ENCODE assay signal across 24 cellular contexts in the genomic region with DNA sequence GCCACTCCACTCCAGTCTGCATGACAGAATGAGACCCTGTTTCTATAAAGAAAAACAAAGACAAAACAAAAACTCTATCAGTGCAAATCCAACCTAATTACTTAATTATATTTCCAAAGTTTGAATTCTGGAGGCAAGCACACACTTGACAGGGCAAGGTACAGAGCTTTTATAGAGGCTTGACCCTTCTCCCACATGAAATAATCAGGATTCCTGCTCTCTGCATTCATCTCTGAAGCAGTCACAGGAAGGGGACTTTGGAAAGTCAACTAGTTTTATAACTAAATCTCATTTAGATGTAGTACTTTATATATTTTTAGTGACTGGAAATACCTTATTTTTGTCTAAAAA.
DNase-seq lines count a peak whose midpoint lies in the region; ATAC-seq, FAIRE-seq and TF ChIP-seq lines count a peak whose summit lies in the region.
"Had no signal": no experiment of that assay in that cellular context is flagged by ENCODE, and none has a peak within 500 bp of the region (broad histone marks: within the 10 kb centered on the region; RNA-seq: fewer than 3 reads in every experiment).

No MANE protein-coding gene starts in this region.

- H3K9ac ChIP-seq in HCT116 (ENCODE audit: low read length) (no peak overlapping the region), astrocyte (ENCODE audit: low read length) (no peak overlapping the region), kidney (ENCODE audit: low read length in 2 of 2) (no peak overlapping the region), neuronal stem cell (ENCODE audit: low read depth, low read length, poor library complexity) (no peak overlapping the region)

- no peak overlapping the region for H2BK5ac ChIP-seq in neuronal stem cell (ENCODE audit: low read length)

- H2BK15ac ChIP-seq in neuronal stem cell (ENCODE audit: low read length) = no peak overlapping the region

- H3K27ac ChIP-seq in HCT116 (ENCODE audit: low read depth, low read length) (peak overlapping the region; percentile 20), astrocyte (ENCODE audit: low read depth, low read length) (no peak overlapping the region), kidney (ENCODE audit: low read depth in 2 of 2, low read length in 2 of 2) (peak overlapping the region; percentile 20 to 37), neuronal stem cell (replicated peaks; ENCODE audit: low read length) (no peak overlapping the region)
- H3K27ac ChIP-seq: cardiac muscle cell, esophagus squamous epithelium, psoas muscle had no signal

- no peak overlapping the region for H3K4me3 Mint-ChIP-seq in astrocyte (ENCODE audit: unreplicated experiment)
- H3K4me3 Mint-ChIP-seq: activated CD4-positive, alpha-beta T cell treated with anti-CD3 and anti-CD28 coated beads, Interleukin-2, amount 10 ng/mL, durations not matched to agents 7 days and 5 days; CD4-positive, alpha-beta memory T cell; natural killer cell had no signal

- H3K9me3 ChIP-seq in HCT116 (ENCODE audit: control insufficient read depth in 1 of 2, insufficient read depth in 1 of 2, low read depth in 1 of 2, low read length in 2 of 2) (no peaks in the 10 kb centered on the region), astrocyte (ENCODE audit: insufficient read depth, low read depth, low read length) (no peaks in the 10 kb centered on the region), kidney (ENCODE audit: control insufficient read depth in 1 of 2, low read length in 2 of 2) (no peaks in the 10 kb centered on the region), neuronal stem cell (replicated peaks in 1 of 2; ENCODE audit: control insufficient read depth in 2 of 2, insufficient read depth in 1 of 2, low read depth in 1 of 2, low read length in 2 of 2) (no peaks in the 10 kb centered on the region)
- H3K9me3 ChIP-seq: esophagus squamous epithelium, psoas muscle had no signal

- H2AFZ ChIP-seq in HCT116 (ENCODE audit: low read depth, low read length, poor library complexity, severe bottlenecking) = peak overlapping the region; percentile 89
- no peak overlapping the region for H2AFZ ChIP-seq in astrocyte (ENCODE audit: low read depth, low read length)
- no peak overlapping the region for H2AFZ ChIP-seq in neuronal stem cell (ENCODE audit: low read length)

- H3K14ac ChIP-seq in neuronal stem cell (ENCODE audit: low read length) = no peak overlapping the region

- H3K23ac ChIP-seq in neuronal stem cell (ENCODE audit: low read depth, low read length, poor library complexity) = no peak overlapping the region

- CTCF ChIA-PET in HCT116 (lab: Charles Lee) = no interaction called here
- CTCF ChIA-PET in GM10248 (lab: Yijun Ruan, JAX) = interaction anchor here (0.9 to 2.0 kb wide), 6 partner anchors 8 to 87 kb away, joined by 3 to 7 read pairs (median 4); no protein-coding TSS in a partner anchor

- H3K4me1 ChIP-seq in HCT116 (ENCODE audit: control insufficient read depth in 1 of 2, insufficient read depth in 2 of 2, low read length in 2 of 2) = peaks cover 21 to 26% of the 10 kb centered on the region in 2 experiments
- H3K4me1 ChIP-seq in astrocyte (ENCODE audit: insufficient read depth, low read length) = peaks cover 16% of the 10 kb centered on the region
- peaks cover 0 to 16% of the 10 kb centered on the region in 2 donors for H3K4me1 ChIP-seq in kidney (ENCODE audit: control insufficient read depth in 1 of 2, insufficient read depth in 1 of 2, low read depth in 1 of 2, low read length in 2 of 2)
- no peaks in the 10 kb centered on the region for H3K4me1 ChIP-seq in neuronal stem cell (ENCODE audit: control insufficient read depth in 2 of 2, insufficient read depth in 1 of 2, low read depth in 1 of 2, low read length in 2 of 2)
- H3K4me1 ChIP-seq: psoas muscle had no signal

- no peak overlapping the region for H4K8ac ChIP-seq in neuronal stem cell (ENCODE audit: low read depth, low read length)

- H3K79me1 ChIP-seq in neuronal stem cell (ENCODE audit: low read depth, low read length) = no peaks in the 10 kb centered on the region

- intact Hi-C loops in HCT116 (cut with micrococcal nuclease) = loop anchor here (2.0 kb wide), 1 partner anchor 92 kb away; a partner anchor contains a TSS
- intact Hi-C loops in kidney (cut with DNase I) = no loop called here

- peak overlapping the region in 1 of 2 experiments; percentile 3; a peak in 1 of 4 replicates for H3K4me3 ChIP-seq in HCT116 (replicated peaks in 1 of 2; ENCODE audit: low read depth in 1 of 2, low read length in 2 of 2)
- H3K4me3 ChIP-seq in astrocyte (ENCODE audit: insufficient read depth, low read depth, low read length) = no peak overlapping the region
- no peak overlapping the region for H3K4me3 ChIP-seq in kidney (ENCODE audit: low read length in 2 of 2)
- H3K4me3 ChIP-seq in neuronal stem cell (ENCODE audit: low read length in 2 of 2) = no peak overlapping the region
- H3K4me3 ChIP-seq: cardiac muscle cell, esophagus squamous epithelium, lung, psoas muscle had no signal

- H3K27ac Mint-ChIP-seq in astrocyte (ENCODE audit: unreplicated experiment) = peak overlapping the region; percentile 59
- H3K27ac Mint-ChIP-seq: activated CD4-positive, alpha-beta T cell treated with anti-CD3 and anti-CD28 coated beads, Interleukin-2, amount 10 ng/mL, durations not matched to agents 7 days and 5 days; natural killer cell had no signal

- POLR2A ChIA-PET in HCT116 (lab: Charles Lee) = interaction anchor here (1.1 kb wide), 1 partner anchor 8 kb away, joined by 3 read pairs; no protein-coding TSS in a partner anchor
- POLR2A ChIA-PET in GM10248 (lab: Yijun Ruan, JAX) = no interaction called here

- no peaks in the 10 kb centered on the region for H3K9me2 ChIP-seq in HCT116 (ENCODE audit: insufficient read depth)

- no peak overlapping the region for H2BK120ac ChIP-seq in neuronal stem cell (ENCODE audit: low read depth, low read length)

- H3K18ac ChIP-seq in neuronal stem cell (ENCODE audit: low read length) = no peak overlapping the region

- H3K27me3 Mint-ChIP-seq in astrocyte (ENCODE audit: low read depth, unreplicated experiment) = no peaks in the 10 kb centered on the region
- H3K27me3 Mint-ChIP-seq: activated CD4-positive, alpha-beta T cell treated with anti-CD3 and anti-CD28 coated beads, Interleukin-2, amount 10 ng/mL, durations not matched to agents 7 days and 5 days; CD4-positive, alpha-beta memory T cell had no signal

- peaks cover 10% of the 10 kb centered on the region for H3K4me1 Mint-ChIP-seq in astrocyte (ENCODE audit: low read depth, unreplicated experiment)
- H3K4me1 Mint-ChIP-seq: activated CD4-positive, alpha-beta T cell treated with anti-CD3 and anti-CD28 coated beads, Interleukin-2, amount 10 ng/mL, durations not matched to agents 7 days and 5 days had no signal

- TF ChIP-seq RAD21 in HCT116 (IDR thresholded peaks at IDR 0.05; ENCODE audit: low read depth) = no peak

- FAIRE-seq in astrocyte (lab: Jason Lieb, UNC) (no peak), kidney (lab: Jason Lieb, UNC) (no peak)
- FAIRE-seq: TTC549 had no signal

- H3K36me3 ChIP-seq in HCT116 (ENCODE audit: control insufficient read depth in 1 of 2, insufficient read depth in 2 of 2, low read length in 2 of 2) (no peaks in the 10 kb centered on the region), astrocyte (ENCODE audit: insufficient read depth, low read length) (no peaks in the 10 kb centered on the region), kidney (ENCODE audit: control insufficient read depth in 1 of 2, insufficient read depth in 2 of 2, low read length in 2 of 2) (no peaks in the 10 kb centered on the region), neuronal stem cell (replicated peaks in 1 of 2; ENCODE audit: control insufficient read depth in 2 of 2, insufficient read depth in 2 of 2, low read length in 2 of 2) (no peaks in the 10 kb centered on the region)
- H3K36me3 ChIP-seq: cardiac muscle cell, esophagus squamous epithelium had no signal

- no peak overlapping the region for H2BK12ac ChIP-seq in neuronal stem cell (ENCODE audit: low read length)

- H3K4ac ChIP-seq in neuronal stem cell (ENCODE audit: low read length) = no peak overlapping the region

- RAD21 ChIA-PET in HCT116 (lab: Charles Lee; ENCODE audit: low non-redundant PET in 1 of 2, low total read pairs in 2 of 2, uncharacterized antibody in 2 of 2, unreplicated experiment in 2 of 2) = interaction anchor here in 1 of 2 experiments (0.9 kb wide), 1 partner anchor 12 kb away, joined by 3 read pairs; no protein-coding TSS in a partner anchor

- H4K91ac ChIP-seq in neuronal stem cell (ENCODE audit: low read depth, low read length, poor library complexity) = no peak overlapping the region

- H3K36me3 Mint-ChIP-seq in astrocyte (ENCODE audit: low read depth, unreplicated experiment) = no peaks in the 10 kb centered on the region
- H3K36me3 Mint-ChIP-seq: CD4-positive, alpha-beta memory T cell; natural killer cell had no signal

- H2AK5ac ChIP-seq in neuronal stem cell (ENCODE audit: low read depth, low read length) = no peak overlapping the region

- no peaks in the 10 kb centered on the region for H3K27me3 ChIP-seq in HCT116 (ENCODE audit: insufficient read depth, low read length)
- H3K27me3 ChIP-seq in astrocyte (ENCODE audit: insufficient read depth, low read length) = no peaks in the 10 kb centered on the region
- no peaks in the 10 kb centered on the region for H3K27me3 ChIP-seq in neuronal stem cell (ENCODE audit: control insufficient read depth in 3 of 3, insufficient read depth in 3 of 3, low read depth in 1 of 3, low read length in 3 of 3)
- H3K27me3 ChIP-seq: cardiac muscle cell, esophagus squamous epithelium had no signal

- TF ChIP-seq CTCF in HCT116 (IDR thresholded peaks at IDR 0.05 in 2 of 3, conservative IDR thresholded peaks at IDR 0.05 in 1 of 3; ENCODE audit: borderline replicate concordance in 1 of 3, insufficient read depth in 1 of 3, low read depth in 2 of 3, low read length in 2 of 3) (no peak), astrocyte (IDR thresholded peaks at IDR 0.05; ENCODE audit: insufficient read depth, low read depth, low read length) (no peak), kidney (IDR thresholded peaks at IDR 0.05; ENCODE audit: borderline replicate concordance, extremely low read depth, insufficient read depth) (no peak), GM10248 (IDR thresholded peaks at IDR 0.05; ENCODE audit: control extremely low read depth, extremely low read depth, low read depth, missing control alignments) (no peak)

- no peak for TF ChIP-seq POLR2A in HCT116 (IDR thresholded peaks at IDR 0.05; ENCODE audit: borderline replicate concordance, extremely low read depth, insufficient read depth, insufficient read length)

- H3K9me3 Mint-ChIP-seq in astrocyte (ENCODE audit: unreplicated experiment) = peaks cover 6% of the 10 kb centered on the region
- H3K9me3 Mint-ChIP-seq: activated CD4-positive, alpha-beta T cell treated with anti-CD3 and anti-CD28 coated beads, Interleukin-2, amount 10 ng/mL, durations not matched to agents 7 days and 5 days; CD4-positive, alpha-beta memory T cell; HFFc6; natural killer cell had no signal

- DNase-seq in HCT116 (ENCODE audit: low read depth, low spot score) (no peak), astrocyte (ENCODE audit: low read depth) (peak; percentile 12), kidney (no peak), renal cortical epithelial cell (ENCODE audit: low read depth) (peak; percentile 49), neuronal stem cell (ENCODE audit: low spot score) (no peak), iPS-NIHi7 (ENCODE audit: extremely low spot score) (no peak), GM10248 (ENCODE audit: extremely low spot score) (no peak)
- DNase-seq: activated CD4-positive, alpha-beta T cell treated with anti-CD3 and anti-CD28 coated beads, Interleukin-2, amount 10 ng/mL, durations not matched to agents 7 days and 5 days; activated CD8-positive, alpha-beta memory T cell treated with anti-CD3 and anti-CD28 coated beads, Interleukin-2, amount 50 U/mL, for 4 hours; CD4-positive, alpha-beta memory T cell; esophagus squamous epithelium; glutamatergic neuron; natural killer cell; NCI-H1930; NK-92 treated with Interleukin-12 subunit alpha and Interleukin-12 subunit beta, amount 100 ng/mL, for 24 hours; psoas muscle; stimulated activated CD4-positive, alpha-beta T cell treated with anti-CD3 and anti-CD28 coated beads, Interleukin-12 subunit alpha, Interleukin-12 subunit beta, amount 100 ng/mL, for 4 hours; stimulated activated CD8-positive, alpha-beta memory T cell treated with anti-CD3 and anti-CD28 coated beads, Interleukin-4, amount 100 ng/mL, for 48 hours; substantia nigra had no signal

- H3K79me2 ChIP-seq in HCT116 (ENCODE audit: insufficient read depth, low read length) (no peaks in the 10 kb centered on the region), astrocyte (ENCODE audit: insufficient read depth, low read length) (no peaks in the 10 kb centered on the region)

- ATAC-seq in HCT116 (peak; percentile 60), GM19035 (IDR thresholded peaks at IDR 0.05; ENCODE audit: unreplicated experiment) (no peak)
- ATAC-seq: natural killer cell, psoas muscle had no signal

- no peaks in the 10 kb centered on the region for H4K20me1 ChIP-seq in HCT116 (ENCODE audit: insufficient read depth)
- no peaks in the 10 kb centered on the region for H4K20me1 ChIP-seq in astrocyte (ENCODE audit: insufficient read depth, low read length)

- BruUV-seq in HCT116 (replicated peaks; lab: Mats Ljungman, UMichigan) = no TSS peak

- peak overlapping the region; percentile 63 for H3K4me2 ChIP-seq in HCT116 (ENCODE audit: low read length)
- peak overlapping the region; percentile 70 for H3K4me2 ChIP-seq in astrocyte (ENCODE audit: low read length)
- no peak overlapping the region for H3K4me2 ChIP-seq in neuronal stem cell (ENCODE audit: insufficient read depth, low read length, poor library complexity, severe bottlenecking)

Comparison
In these comparisons a context has a peak if more than half of its experiments do, and no peak if none do; other contexts are left out.
1. DNase-seq: peak in astrocyte (single experiment) and renal cortical epithelial cell (single experiment); none in HCT116 (single experiment), kidney (single experiment), neuronal stem cell (single experiment), iPS-NIHi7 (single experiment) and GM10248 (single experiment).
2. H3K27ac ChIP-seq: peak in HCT116 (single experiment) and kidney (2 of 2); none in astrocyte (single experiment) and neuronal stem cell (single experiment).